Comparison of ENCODE assay signal across 8 cellular contexts in the genomic region with DNA sequence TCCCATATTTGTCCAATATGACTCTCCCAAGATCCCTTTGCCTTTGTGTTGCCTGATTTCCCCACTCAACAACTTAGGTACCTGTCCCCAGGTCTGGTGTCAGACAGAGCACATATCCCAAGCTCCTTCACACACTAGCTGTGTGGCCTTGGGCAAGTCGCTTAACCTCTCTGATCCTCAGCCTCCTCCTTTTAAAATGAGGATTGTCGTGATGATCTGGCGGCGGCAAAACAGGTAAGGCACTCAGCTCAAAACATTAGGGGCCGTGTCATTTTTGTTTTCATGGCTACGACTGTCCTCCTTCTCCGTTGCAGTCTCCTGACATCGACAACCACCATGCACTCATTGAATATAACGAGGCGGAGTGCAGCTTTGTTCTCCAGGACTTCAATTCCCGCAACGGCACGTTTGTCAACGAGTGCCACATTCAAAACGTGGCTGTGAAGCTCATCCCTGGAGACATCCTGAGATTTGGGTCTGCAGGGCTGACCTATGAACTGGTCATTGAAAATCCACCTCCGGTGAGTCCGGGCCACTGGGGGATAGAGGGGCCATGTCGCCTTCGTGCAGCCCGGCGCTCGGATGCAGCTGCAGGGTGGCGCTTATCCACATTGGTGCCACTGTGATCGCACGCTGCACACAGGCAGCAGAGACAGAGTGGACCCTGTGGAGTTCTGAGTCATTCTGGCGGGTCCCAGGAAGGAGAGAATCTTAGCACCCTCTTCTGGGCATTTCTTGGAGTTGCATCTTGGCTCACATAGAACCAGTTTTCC. TPM values are rescaled to one million over a fixed set of nuclear protein-coding genes. Genes with fewer than 3 reads are reported as not detected.
A peak's percentile ranks its signal among the peaks of the same experiment; 100 is the strongest.
DNase-seq lines count a peak whose midpoint lies in the region; ATAC-seq and TF ChIP-seq lines count a peak whose summit lies in the region.

No MANE protein-coding gene starts in this region.

- H2AFZ ChIP-seq in MM.1S (ENCODE audit: low read length): peak overlapping the region; percentile 51

- in situ Hi-C loops in T47D (cut with HindIII; ENCODE audit: low pct_unique_long_range_greater_than_20kb, low sequenced_read_pairs): no loop called here

- intact Hi-C loops in activated CD4-positive, alpha-beta T cell treated with anti-CD3 and anti-CD28 coated beads for 36 hours (cut with DNase I, micrococcal nuclease): loop anchor here (1.0 to 2.0 kb wide), 5 partner anchors 23 to 144 kb away; partner anchors contain the start of gene TMEM51 (in 1 of the 2)

- no peaks in the 10 kb centered on the region for H3K9me3 ChIP-seq in MM.1S (replicated peaks; ENCODE audit: insufficient read depth, low read length)

- no peaks in the 10 kb centered on the region for H3K27me3 ChIP-seq in MM.1S (replicated peaks; ENCODE audit: insufficient read depth, low read length)

- no peak overlapping the region for H3K9ac ChIP-seq in MM.1S (ENCODE audit: low read length)

- CTCF ChIA-PET in activated CD4-positive, alpha-beta T cell treated with anti-CD3 and anti-CD28 coated beads for 36 hours (lab: Charles Lee): interaction anchor here (0.6 to 7.5 kb wide), 9 partner anchors 11 to 147 kb away, joined by 3 to 82 read pairs (median 3); no protein-coding TSS in a partner anchor

- H3K4me1 ChIP-seq in MM.1S (ENCODE audit: low read length): peaks cover 4% of the 10 kb centered on the region; the same call in 1 of the 2 replicates

- H3K9me3 Mint-ChIP-seq in activated CD4-positive, alpha-beta T cell treated with anti-CD3 and anti-CD28 coated beads for 36 hours (ENCODE audit: low read depth): no peaks in the 10 kb centered on the region

- H3K27ac Mint-ChIP-seq in activated CD4-positive, alpha-beta T cell treated with anti-CD3 and anti-CD28 coated beads for 36 hours: no peak overlapping the region

- peak overlapping the region; percentile 46 for H3K4me2 ChIP-seq in MM.1S (ENCODE audit: low read depth, low read length)

- peak; percentile 71 for DNase-seq in activated CD4-positive, alpha-beta T cell treated with anti-CD3 and anti-CD28 coated beads for 36 hours
- no peak for DNase-seq in activated CD4-positive, alpha-beta T cell treated with anti-CD3 and anti-CD28 coated beads for 1 hour
- DNase-seq in MM.1S (peak; percentile 73), SHP77 (lab: John Stamatoyannopoulos, UW) (peak; percentile 67 to 68), T47D (ENCODE audit: low read depth in 1 of 2, low spot score in 1 of 2) (peak; percentile 14 to 76), iris pigment epithelial cell (ENCODE audit: low read depth) (peak; percentile 67)
- DNase-seq in stimulated activated CD4-positive, alpha-beta T cell treated with anti-CD3 and anti-CD28 coated beads, Interleukin-12 subunit alpha, Interleukin-12 subunit beta, amount 100 ng/mL, for 4 hours: peak; percentile 21

- H3K9me2 ChIP-seq in MM.1S (replicated peaks; ENCODE audit: insufficient read depth, low read length): no peaks in the 10 kb centered on the region

- H4K20me1 ChIP-seq in MM.1S (ENCODE audit: insufficient read depth, low read length): no peaks in the 10 kb centered on the region

- H3K36me3 ChIP-seq in MM.1S (replicated peaks; ENCODE audit: insufficient read depth, low read length): no peaks in the 10 kb centered on the region

- H3K79me2 ChIP-seq in MM.1S (ENCODE audit: low read length): no peaks in the 10 kb centered on the region

- no peaks in the 10 kb centered on the region for H3F3A ChIP-seq in MM.1S (ENCODE audit: insufficient read depth, low read length)

- peak; percentile 95 for ATAC-seq in activated CD4-positive, alpha-beta T cell treated with anti-CD3 and anti-CD28 coated beads for 36 hours
- no peak for ATAC-seq in GM19397 (IDR thresholded peaks at IDR 0.05; ENCODE audit: unreplicated experiment)

- no peaks in the 10 kb centered on the region for H3K36me3 Mint-ChIP-seq in activated CD4-positive, alpha-beta T cell treated with anti-CD3 and anti-CD28 coated beads for 36 hours (ENCODE audit: low read depth)

- TF ChIP-seq CTCF in MM.1S (IDR thresholded peaks at IDR 0.05; ENCODE audit: low read length): peak; percentile 86

- POLR2A ChIA-PET in activated CD4-positive, alpha-beta T cell treated with anti-CD3 and anti-CD28 coated beads for 36 hours (lab: Charles Lee): no interaction called here

- peak overlapping the region; percentile 4; the same call in 1 of the 2 replicates for H3K4me3 ChIP-seq in MM.1S (ENCODE audit: low read length)

- peaks cover 32% of the 10 kb centered on the region for H3K27me3 Mint-ChIP-seq in activated CD4-positive, alpha-beta T cell treated with anti-CD3 and anti-CD28 coated beads for 36 hours

- H3K4me3 Mint-ChIP-seq in activated CD4-positive, alpha-beta T cell treated with anti-CD3 and anti-CD28 coated beads for 36 hours: no peak overlapping the region

- H3K4me1 Mint-ChIP-seq in activated CD4-positive, alpha-beta T cell treated with anti-CD3 and anti-CD28 coated beads for 36 hours: peaks cover 5% of the 10 kb centered on the region

- H3K27ac ChIP-seq in MM.1S (ENCODE audit: low read length): no peak overlapping the region

RNA-seq across cellular contexts. Expression of gene FHAD1, which starts 25.2 kb away (rescaled TPM):
- total RNA-seq in activated CD4-positive, alpha-beta T cell treated with anti-CD3 and anti-CD28 coated beads for 36 hours: under 1 TPM; 0.21 to 0.53 TPM
